Comparison of ENCODE assay signal across 25 cellular contexts in genomic region chr1:36652586-36652985, GRCh38.
"Had no signal": no experiment of that assay in that cellular context is flagged by ENCODE, and none has a peak within 500 bp of the region (broad histone marks: within the 10 kb centered on the region; RNA-seq: fewer than 3 reads in every experiment).

No MANE protein-coding gene starts in this region.

- H3K27me3 ChIP-seq: ovary had no signal

- FAIRE-seq: endothelial cell of umbilical vein, islet of Langerhans, small intestine, urothelium cell line had no signal

- H3K9me3 ChIP-seq: esophagus muscularis mucosa, heart right ventricle, ovary, psoas muscle, sigmoid colon, thoracic aorta had no signal

- H3K36me3 ChIP-seq: esophagus muscularis mucosa, heart right ventricle, ovary, sigmoid colon, thoracic aorta had no signal

- H3K4me3 ChIP-seq: esophagus muscularis mucosa, heart right ventricle, ovary, psoas muscle, sigmoid colon, thoracic aorta had no signal

- ATAC-seq: activated naive CD8-positive, alpha-beta T cell treated with anti-CD3 and anti-CD28 coated beads, Interleukin-2, amount 50 U/mL, for 24 hours; foreskin keratinocyte; heart right ventricle; left ventricle myocardium superior; psoas muscle; stimulated activated effector memory CD8-positive, alpha-beta T cell treated with anti-CD3 and anti-CD28 coated beads, Interleukin-12 subunit alpha, Interleukin-12 subunit beta, amount 100 ng/mL, for 72 hours had no signal

- H3K27ac ChIP-seq: esophagus muscularis mucosa, foreskin keratinocyte, heart right ventricle, ovary, psoas muscle, sigmoid colon, thoracic aorta had no signal

- H3K4me1 ChIP-seq: foreskin keratinocyte, heart right ventricle, psoas muscle, sigmoid colon had no signal

- DNase-seq: activated CD4-positive, alpha-beta memory T cell treated with anti-CD3 and anti-CD28 coated beads, Interleukin-2, amount 10 ng/mL, durations not matched to agents 7 days and 5 days; activated CD4-positive, alpha-beta T cell treated with anti-CD3 and anti-CD28 coated beads for 1 hour; activated CD4-positive, alpha-beta T cell treated with anti-CD3 and anti-CD28 coated beads, Interleukin-2, amount 10 ng/mL, durations not matched to agents 7 days and 5 days; activated CD8-positive, alpha-beta memory T cell treated with anti-CD3 and anti-CD28 coated beads, Interleukin-2, amount 50 U/mL, for 48 hours; activated gamma-delta T cell; activated naive CD8-positive, alpha-beta T cell treated with anti-CD3 and anti-CD28 coated beads, Interleukin-2, amount 50 U/mL, for 24 hours; activated T-cell treated with anti-CD3 and anti-CD28 coated beads, Interleukin-2, amount 50 U/mL, for 24 hours; amygdala; central memory CD4-positive, alpha-beta T cell; foreskin keratinocyte; heart right ventricle; left ventricle myocardium superior; nephron progenitor cell; ovary; psoas muscle; sigmoid colon; small intestine; stimulated activated CD4-positive, alpha-beta T cell treated with anti-CD3 and anti-CD28 coated beads, Interleukin-4, amount 100 ng/mL, for 24 hours; T1000 had no signal
